ENCODE assay signal across 1 cellular context in the genomic region with DNA sequence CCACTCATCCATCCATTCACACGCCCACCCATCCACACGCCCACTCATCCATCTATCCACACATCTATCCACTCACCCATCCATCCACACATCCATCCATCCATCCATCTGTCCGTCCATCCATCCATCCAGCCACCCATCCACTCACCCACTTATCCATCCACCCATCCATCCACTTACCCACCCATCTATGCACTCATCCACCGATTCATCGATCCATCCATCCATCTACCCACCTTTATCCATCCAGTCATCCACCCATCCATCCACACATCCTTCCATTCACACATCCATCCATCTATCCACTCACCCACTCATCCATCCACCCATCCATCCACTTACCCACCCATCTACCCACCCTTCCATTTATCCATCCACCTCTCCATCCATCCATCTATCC.
TF ChIP-seq lines count a peak whose summit lies in the region.

No MANE protein-coding gene starts in this region.

TF ChIP-seq in GM12878, 131 proteins besides CTCF, POLR2A, EP300 and RAD21:
- TF ChIP-seq CBX5 (IDR thresholded peaks at IDR 0.05; ENCODE audit: low read depth) (no peak), TCF3 (IDR thresholded peaks at IDR 0.05; ENCODE audit: borderline replicate concordance, insufficient read depth, low read depth, low read length) (no peak), FOXM1 (IDR thresholded peaks at IDR 0.05; ENCODE audit: low read depth, low read length) (no peak), RBBP5 (conservative IDR thresholded peaks at IDR 0.05) (no peak), NFYA (IDR thresholded peaks at IDR 0.05; ENCODE audit: borderline replicate concordance, low read depth, low read length) (no peak)
